Comparison of ENCODE assay signal across 1 cellular context in the genomic region with DNA sequence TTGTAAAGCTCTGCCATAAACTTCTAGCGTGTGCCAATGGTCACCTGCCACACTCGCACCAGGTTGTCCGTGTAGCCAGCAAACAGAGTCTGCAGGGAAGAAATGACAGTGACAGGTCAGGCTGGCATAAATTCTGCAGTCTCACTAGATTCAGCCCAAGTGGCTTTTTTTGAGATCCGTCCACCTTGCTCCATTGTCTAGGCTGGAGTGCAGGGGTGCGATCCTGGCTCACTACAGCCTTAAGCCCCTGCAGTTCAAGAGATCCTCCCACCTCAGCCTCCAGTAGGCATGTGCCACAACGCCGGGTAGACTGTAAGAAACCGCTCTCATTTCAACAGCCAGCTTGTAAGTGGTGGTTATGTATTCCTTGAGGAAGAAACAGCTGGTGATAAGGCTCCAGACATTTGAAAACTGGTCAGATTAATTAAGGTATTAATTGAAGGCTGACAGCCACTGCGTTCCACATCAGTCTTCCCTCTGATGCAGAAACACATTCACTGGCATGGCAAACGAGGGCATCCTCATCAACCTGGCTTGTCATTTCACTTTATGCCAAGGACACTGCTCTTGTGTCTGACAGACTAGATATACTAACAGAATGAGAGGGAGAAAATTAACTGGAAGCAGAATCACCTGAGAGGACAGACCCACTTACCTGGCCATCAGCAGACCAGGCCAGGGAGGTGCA.
TF ChIP-seq lines count a peak whose summit lies in the region.

No MANE protein-coding gene starts in this region.

TF ChIP-seq in HepG2, 621 proteins besides CTCF, POLR2A, EP300 and RAD21:
- TF ChIP-seq AGO2 (optimal IDR thresholded peaks at IDR 0.05; ENCODE audit: low read depth, low read length) (peak; percentile 22), RBM22 (optimal IDR thresholded peaks at IDR 0.05; ENCODE audit: low read length) (peak; percentile 62), U2AF1 (optimal IDR thresholded peaks at IDR 0.05; ENCODE audit: low read depth, low read length) (peak; percentile 39), RFXANK (CRISPR knock-in tag; IDR thresholded peaks at IDR 0.05) (no peak)
TF ChIP-seq in HepG2: peak in this region for 3.
